Comparison of ENCODE assay signal across 8 cellular contexts in the genomic region with DNA sequence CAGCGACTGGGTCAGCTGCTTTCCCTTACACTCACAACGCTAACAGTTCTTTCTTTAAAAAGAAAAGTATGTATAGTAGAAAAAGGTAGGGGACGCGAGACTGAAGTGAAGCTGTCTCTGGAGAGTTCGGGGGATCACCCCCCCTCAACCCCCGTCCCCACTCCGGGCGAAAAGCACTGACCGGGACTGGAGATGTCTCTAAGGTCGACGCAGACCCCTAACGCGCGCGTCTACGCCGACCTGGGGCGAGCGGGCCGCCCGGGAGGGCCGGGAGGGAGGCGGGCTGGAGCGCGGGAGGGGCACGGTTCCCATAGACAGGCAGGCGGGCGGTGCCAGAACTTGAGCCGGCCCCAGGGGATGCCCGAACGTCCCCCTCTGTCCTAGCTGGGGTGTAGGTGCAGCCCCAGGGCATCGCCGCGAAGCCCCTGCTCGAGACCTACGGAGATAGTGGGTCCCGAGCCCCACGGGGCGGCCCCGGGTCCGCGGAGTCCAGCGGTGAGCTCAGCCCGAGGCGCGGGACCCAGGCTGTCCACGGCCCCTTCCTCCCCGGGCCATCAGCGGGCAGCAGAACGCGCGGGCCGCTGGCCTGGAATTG.
A peak's percentile ranks its signal among the peaks of the same experiment; 100 is the strongest.
DNase-seq lines count a peak whose midpoint lies in the region; ATAC-seq, FAIRE-seq and TF ChIP-seq lines count a peak whose summit lies in the region.

No MANE protein-coding gene starts in this region.

- DNase-seq in NCI-H748 (lab: John Stamatoyannopoulos, UW; ENCODE audit: unreplicated experiment), result peak; percentile 53
- no peak for DNase-seq in NCI-H748 treated with DMSO at 0.1 percent for 48 hours (lab: John Stamatoyannopoulos, UW)
- DNase-seq in GM12878 (ENCODE audit: low read depth, low spot score), result no peak
- DNase-seq in iris pigment epithelial cell (ENCODE audit: low read depth), result peak; percentile 31
- DNase-seq in stimulated activated CD4-positive, alpha-beta T cell treated with anti-CD3 and anti-CD28 coated beads, Interleukin-2, amount 100 ng/mL, for 4 hours (ENCODE audit: low read depth), result peak; percentile 3
- no peak for DNase-seq in AML-193 (lab: John Stamatoyannopoulos, UW)

- H3K27ac ChIP-seq in SU-DHL-6 (ENCODE audit: low read depth, low read length) (no peak overlapping the region), GM12878 (ENCODE audit: control insufficient read depth, insufficient read depth) (no peak overlapping the region)

- POLR2A ChIA-PET in GM12878 (lab: Charles Lee), result interaction anchor here (0.6 to 2.7 kb wide), 11 partner anchors 47 to 189 kb away, joined by 3 to 17 read pairs (median 4); partner anchors contain the start of gene WIPF1

- no peaks in the 10 kb centered on the region; the same call in 1 of the 2 replicates for H3F3A ChIP-seq in SU-DHL-6 (ENCODE audit: insufficient read depth)

- no peak for TF ChIP-seq EP300 in GM12878 (IDR thresholded peaks at IDR 0.05; ENCODE audit: borderline replicate concordance in 1 of 2, control insufficient read depth in 1 of 2, low read depth in 2 of 2, low read length in 2 of 2)

- peak overlapping the region; percentile 75 for H3K4me3 ChIP-seq in SU-DHL-6 (ENCODE audit: insufficient read depth, low read length, poor library complexity, severe bottlenecking)
- H3K4me3 ChIP-seq in GM12878, result peak overlapping the region; percentile 79

- H4K20me1 ChIP-seq in SU-DHL-6 (ENCODE audit: low read depth, low read length), result no peaks in the 10 kb centered on the region
- H4K20me1 ChIP-seq in GM12878 (ENCODE audit: control insufficient read depth, insufficient read depth), result no peaks in the 10 kb centered on the region

- H3K27me3 ChIP-seq in SU-DHL-6 (ENCODE audit: low read length) (no peaks in the 10 kb centered on the region), GM12878 (replicated peaks in 1 of 2; ENCODE audit: control insufficient read depth in 2 of 2, insufficient read depth in 2 of 2, low read length in 1 of 2) (peaks cover 0 to 2% of the 10 kb centered on the region in 2 experiments; a peak in 2 of 4 replicates)

- H3K9me3 ChIP-seq in SU-DHL-6 (ENCODE audit: insufficient read depth, low read length) (no peaks in the 10 kb centered on the region), GM12878 (replicated peaks; ENCODE audit: control insufficient read depth, insufficient read depth, low read length) (no peaks in the 10 kb centered on the region)

- H3K36me3 ChIP-seq in SU-DHL-6 (ENCODE audit: low read length), result no peaks in the 10 kb centered on the region
- H3K36me3 ChIP-seq in GM12878 (ENCODE audit: control insufficient read depth in 2 of 2, insufficient read depth in 2 of 2, low read length in 1 of 2), result no peaks in the 10 kb centered on the region

- no peak for TF ChIP-seq RAD21 in GM12878 (IDR thresholded peaks at IDR 0.05; ENCODE audit: insufficient read depth, low read depth, low read length)

- FAIRE-seq in GM12878 (lab: Jason Lieb, UNC), result no peak

- CTCF ChIA-PET in GM12878 (lab: Yijun Ruan, JAX), result interaction anchor here (0.6 to 17.3 kb wide), 15 partner anchors 12 to 279 kb away, joined by 3 to 534 read pairs (median 3); partner anchors contain the start of gene WIPF1

- 2% methylated on average over 48 of the region's 53 CpGs for WGBS in GM12878 (ENCODE audit: insufficient coverage, insufficient replicate concordance, low lambda C conversion rate, missing lambda C conversion rate)

- H3K4me2 ChIP-seq in SU-DHL-6 (ENCODE audit: low read depth, low read length, poor library complexity, severe bottlenecking) (peak overlapping the region; percentile 86), GM12878 (ENCODE audit: control insufficient read depth, insufficient read depth) (peak overlapping the region; percentile 73)

- in situ Hi-C loops in GM12878 (cut with MboI), result loop anchor here (25.0 kb wide), 1 partner anchor 95 kb away; the partner anchor contains the start of gene WIPF1

- intact Hi-C loops in GM12878 (cut with micrococcal nuclease; ENCODE audit: unreplicated experiment), result loop anchor here (2.0 kb wide), 3 partner anchors 47 to 85 kb away; partner anchors contain the start of gene WIPF1

- RAD21 ChIA-PET in GM12878 (lab: Charles Lee; ENCODE audit: unreplicated experiment), result interaction anchor here (1.0 to 15.0 kb wide), 8 partner anchors 25 to 219 kb away, joined by 3 to 294 read pairs (median 6); partner anchors contain the start of gene WIPF1

- no peaks in the 10 kb centered on the region for H3K9me2 ChIP-seq in SU-DHL-6 (replicated peaks; ENCODE audit: insufficient read depth, low read length)

- no TSS peak for BruUV-seq in GM12878 (replicated peaks; lab: Mats Ljungman, UMichigan)

- ATAC-seq in HG02973 (IDR thresholded peaks at IDR 0.05; ENCODE audit: unreplicated experiment) (peak; percentile 49), GM12878 (peak; percentile 73)

- H3K79me2 ChIP-seq in SU-DHL-6 (ENCODE audit: insufficient read depth, low read length), result no peaks in the 10 kb centered on the region
- peaks cover 4% of the 10 kb centered on the region for H3K79me2 ChIP-seq in GM12878 (ENCODE audit: control insufficient read depth, insufficient read depth, low read length)

- TF ChIP-seq POLR2A in GM12878 (IDR thresholded peaks at IDR 0.05; ENCODE audit: low read depth, low read length), result no peak

- SMC1A ChIA-PET in GM12878 (lab: Charles Lee; ENCODE audit: uncharacterized antibody, unreplicated experiment), result interaction anchor here (0.7 to 17.5 kb wide), 9 partner anchors 10 to 220 kb away, joined by 3 to 537 read pairs (median 6); partner anchors contain the start of genes CHRNA1 and WIPF1

- peaks cover 4% of the 10 kb centered on the region; the same call in 1 of the 2 replicates for H3K4me1 ChIP-seq in GM12878 (ENCODE audit: control insufficient read depth, insufficient read depth, low read length)

- H3K9ac ChIP-seq in SU-DHL-6 (ENCODE audit: low read length), result peak overlapping the region; percentile 72
- H3K9ac ChIP-seq in GM12878 (ENCODE audit: control insufficient read depth, insufficient read depth, low read length), result peak overlapping the region; percentile 64; the same call in 1 of the 2 replicates

- TF ChIP-seq CTCF in SU-DHL-6 (IDR thresholded peaks at IDR 0.05; ENCODE audit: insufficient read depth, low read length, poor library complexity, severe bottlenecking), result no peak
- no peak for TF ChIP-seq CTCF in GM12878 (IDR thresholded peaks at IDR 0.05 in 2 of 3, conservative IDR thresholded peaks at IDR 0.05 in 1 of 3; ENCODE audit: control insufficient read depth in 2 of 3, extremely low read depth in 1 of 3, insufficient read depth in 1 of 3, low read depth in 3 of 3, low read length in 3 of 3)

- peak overlapping the region; percentile 99 for H2AFZ ChIP-seq in SU-DHL-6 (ENCODE audit: low read depth, low read length, severe bottlenecking)
- H2AFZ ChIP-seq in GM12878 (ENCODE audit: control insufficient read depth, low read depth, low read length), result peak overlapping the region; percentile 84

TF ChIP-seq in GM12878, 131 proteins besides CTCF, POLR2A, EP300 and RAD21 (continues in another document):
- TF ChIP-seq NR2F1 (conservative IDR thresholded peaks at IDR 0.05), result peak; percentile 34; the same call in 1 of the 2 replicates
- TF ChIP-seq, protein P1, sequence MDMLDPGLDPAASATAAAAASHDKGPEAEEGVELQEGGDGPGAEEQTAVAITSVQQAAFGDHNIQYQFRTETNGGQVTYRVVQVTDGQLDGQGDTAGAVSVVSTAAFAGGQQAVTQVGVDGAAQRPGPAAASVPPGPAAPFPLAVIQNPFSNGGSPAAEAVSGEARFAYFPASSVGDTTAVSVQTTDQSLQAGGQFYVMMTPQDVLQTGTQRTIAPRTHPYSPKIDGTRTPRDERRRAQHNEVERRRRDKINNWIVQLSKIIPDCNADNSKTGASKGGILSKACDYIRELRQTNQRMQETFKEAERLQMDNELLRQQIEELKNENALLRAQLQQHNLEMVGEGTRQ (IDR thresholded peaks at IDR 0.05; ENCODE audit: borderline replicate concordance, low read depth, low read length), result no peak
- TF ChIP-seq, protein P2, sequence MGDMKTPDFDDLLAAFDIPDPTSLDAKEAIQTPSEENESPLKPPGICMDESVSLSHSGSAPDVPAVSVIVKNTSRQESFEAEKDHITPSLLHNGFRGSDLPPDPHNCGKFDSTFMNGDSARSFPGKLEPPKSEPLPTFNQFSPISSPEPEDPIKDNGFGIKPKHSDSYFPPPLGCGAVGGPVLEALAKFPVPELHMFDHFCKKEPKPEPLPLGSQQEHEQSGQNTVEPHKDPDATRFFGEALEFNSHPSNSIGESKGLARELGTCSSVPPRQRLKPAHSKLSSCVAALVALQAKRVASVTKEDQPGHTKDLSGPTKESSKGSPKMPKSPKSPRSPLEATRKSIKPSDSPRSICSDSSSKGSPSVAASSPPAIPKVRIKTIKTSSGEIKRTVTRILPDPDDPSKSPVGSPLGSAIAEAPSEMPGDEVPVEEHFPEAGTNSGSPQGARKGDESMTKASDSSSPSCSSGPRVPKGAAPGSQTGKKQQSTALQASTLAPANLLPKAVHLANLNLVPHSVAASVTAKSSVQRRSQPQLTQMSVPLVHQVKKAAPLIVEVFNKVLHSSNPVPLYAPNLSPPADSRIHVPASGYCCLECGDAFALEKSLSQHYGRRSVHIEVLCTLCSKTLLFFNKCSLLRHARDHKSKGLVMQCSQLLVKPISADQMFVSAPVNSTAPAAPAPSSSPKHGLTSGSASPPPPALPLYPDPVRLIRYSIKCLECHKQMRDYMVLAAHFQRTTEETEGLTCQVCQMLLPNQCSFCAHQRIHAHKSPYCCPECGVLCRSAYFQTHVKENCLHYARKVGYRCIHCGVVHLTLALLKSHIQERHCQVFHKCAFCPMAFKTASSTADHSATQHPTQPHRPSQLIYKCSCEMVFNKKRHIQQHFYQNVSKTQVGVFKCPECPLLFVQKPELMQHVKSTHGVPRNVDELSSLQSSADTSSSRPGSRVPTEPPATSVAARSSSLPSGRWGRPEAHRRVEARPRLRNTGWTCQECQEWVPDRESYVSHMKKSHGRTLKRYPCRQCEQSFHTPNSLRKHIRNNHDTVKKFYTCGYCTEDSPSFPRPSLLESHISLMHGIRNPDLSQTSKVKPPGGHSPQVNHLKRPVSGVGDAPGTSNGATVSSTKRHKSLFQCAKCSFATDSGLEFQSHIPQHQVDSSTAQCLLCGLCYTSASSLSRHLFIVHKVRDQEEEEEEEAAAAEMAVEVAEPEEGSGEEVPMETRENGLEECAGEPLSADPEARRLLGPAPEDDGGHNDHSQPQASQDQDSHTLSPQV (IDR thresholded peaks at IDR 0.05), result 0 out of 2 replicates have a peak, but pooled peaks have one; percentile 22

Comparison
In these comparisons a context has a peak if more than half of its experiments do, and no peak if none do; other contexts are left out.
1. DNase-seq: peak in NCI-H748 (single experiment), iris pigment epithelial cell (single experiment) and stimulated activated CD4-positive, alpha-beta T cell treated with anti-CD3 and anti-CD28 coated beads, Interleukin-2, amount 100 ng/mL, for 4 hours (single experiment); none in NCI-H748 treated with DMSO at 0.1 percent for 48 hours (single experiment), GM12878 (single experiment) and AML-193 (0 of 2).